ENCODE assay signal across 20 cellular contexts in the genomic region with DNA sequence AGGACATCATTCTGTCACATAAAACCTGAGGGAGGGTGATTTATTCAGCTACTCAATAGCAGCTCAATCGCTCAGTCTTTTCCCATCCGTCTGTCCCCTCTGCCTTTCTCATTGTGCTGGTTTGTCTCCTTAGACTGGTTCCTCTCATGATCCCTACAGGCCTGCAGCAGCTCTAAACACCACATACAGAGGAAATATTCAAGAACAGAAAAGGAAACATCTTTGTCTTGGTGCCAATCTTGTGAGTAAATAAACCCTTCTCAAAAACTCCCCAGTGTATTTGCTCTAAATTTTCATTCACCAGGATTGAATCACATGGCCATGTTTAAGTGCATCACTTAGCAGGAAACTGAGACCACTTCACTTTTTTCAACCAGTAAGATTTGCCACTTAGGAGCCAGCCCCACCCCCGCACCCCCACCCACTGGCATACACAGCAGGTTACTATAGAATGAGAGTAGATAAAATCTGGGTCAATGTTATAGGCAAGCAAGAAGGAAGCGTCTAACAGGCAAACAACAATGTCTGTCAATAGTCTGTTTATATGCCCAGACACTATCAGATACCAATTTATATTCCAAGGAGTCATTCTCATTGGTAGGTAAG.
DNase-seq lines count a peak whose midpoint lies in the region; ATAC-seq and TF ChIP-seq lines count a peak whose summit lies in the region.
"Had no signal": no experiment of that assay in that cellular context is flagged by ENCODE, and none has a peak within 500 bp of the region (broad histone marks: within the 10 kb centered on the region; RNA-seq: fewer than 3 reads in every experiment).

No MANE protein-coding gene starts in this region.

- ATAC-seq in T-helper 17 cell: no peak
- ATAC-seq in stimulated activated naive CD8-positive, alpha-beta T cell treated with anti-CD3 and anti-CD28 coated beads, Interleukin-15, amount 100 ng/mL, for 72 hours: no peak
- ATAC-seq: activated CD4-positive, CD25-positive, alpha-beta regulatory T cell treated with anti-CD3 and anti-CD28 coated beads, Interleukin-2, amount 50 U/mL, for 24 hours; activated T-cell treated with anti-CD3 and anti-CD28 coated beads, Interleukin-2, amount 50 U/mL, for 72 hours; left lung had no signal

- no peak overlapping the region for H3K4me3 Mint-ChIP-seq in T-helper 17 cell
- no peak overlapping the region for H3K4me3 Mint-ChIP-seq in stimulated activated naive CD8-positive, alpha-beta T cell treated with anti-CD3 and anti-CD28 coated beads, Interleukin-15, amount 100 ng/mL, for 72 hours
- H3K4me3 Mint-ChIP-seq: activated naive CD4-positive, alpha-beta T cell treated with anti-CD3 and anti-CD28 coated beads, Interleukin-2, amount 50 U/mL, for 24 hours; activated T-cell treated with anti-CD3 and anti-CD28 coated beads, Interleukin-2, amount 50 U/mL, for 72 hours; CD4-positive, alpha-beta memory T cell had no signal

- in situ Hi-C loops in mammary epithelial cell (cut with MboI; ENCODE audit: low sequenced_read_pairs in 2 of 2): no loop called here

- no TSS peak for BruUV-seq in mammary epithelial cell (replicated peaks; lab: Mats Ljungman, UMichigan)

- TF ChIP-seq CTCF in mammary epithelial cell (conservative IDR thresholded peaks at IDR 0.05 in 1 of 2, IDR thresholded peaks at IDR 0.05 in 1 of 2; ENCODE audit: extremely low read depth in 1 of 2, insufficient read depth in 1 of 2, low read depth in 1 of 2, low read length in 2 of 2): no peak

- peak overlapping the region; percentile 24 for H3K27ac ChIP-seq in mesodermal cell (ENCODE audit: low read depth, low read length, severe bottlenecking)
- no peak overlapping the region for H3K27ac ChIP-seq in mammary epithelial cell (ENCODE audit: insufficient read depth, low read depth, low read length)
- H3K27ac ChIP-seq: GM23248, KMS-11, left lung, right atrium auricular region, suprapubic skin had no signal

- CTCF ChIA-PET in mammary epithelial cell (lab: Charles Lee; ENCODE audit: low non-redundant PET): no interaction called here

- H3K27me3 Mint-ChIP-seq in T-helper 17 cell: no peaks in the 10 kb centered on the region
- no peaks in the 10 kb centered on the region for H3K27me3 Mint-ChIP-seq in stimulated activated naive CD8-positive, alpha-beta T cell treated with anti-CD3 and anti-CD28 coated beads, Interleukin-15, amount 100 ng/mL, for 72 hours
- H3K27me3 Mint-ChIP-seq: activated naive CD4-positive, alpha-beta T cell treated with anti-CD3 and anti-CD28 coated beads, Interleukin-2, amount 50 U/mL, for 24 hours had no signal

- no peaks in the 10 kb centered on the region for H3K36me3 Mint-ChIP-seq in T-helper 17 cell (ENCODE audit: low read depth)
- H3K36me3 Mint-ChIP-seq: activated naive CD4-positive, alpha-beta T cell treated with anti-CD3 and anti-CD28 coated beads, Interleukin-2, amount 50 U/mL, for 24 hours; CD4-positive, alpha-beta memory T cell had no signal

- dilution Hi-C loops in mammary epithelial cell (cut with HindIII; ENCODE audit: low sequenced_read_pairs): no loop called here

- DNase-seq in DMS79 (lab: John Stamatoyannopoulos, UW): peak; percentile 57
- peak; percentile 81 for DNase-seq in NCI-H128 (lab: John Stamatoyannopoulos, UW; ENCODE audit: unreplicated experiment)
- peak; percentile 87 for DNase-seq in NCI-H345 (lab: John Stamatoyannopoulos, UW)
- no peak for DNase-seq in T-helper 17 cell
- no peak for DNase-seq in stimulated activated naive CD8-positive, alpha-beta T cell treated with anti-CD3 and anti-CD28 coated beads, Interleukin-15, amount 100 ng/mL, for 72 hours
- DNase-seq in mammary epithelial cell: no peak
- DNase-seq: activated T-cell treated with anti-CD3 and anti-CD28 coated beads, Interleukin-2, amount 50 U/mL, for 72 hours; CD4-positive, alpha-beta memory T cell; GM23248; left lung; NK-92 treated with Interleukin-12 subunit alpha and Interleukin-12 subunit beta, amount 100 ng/mL, for 24 hours; nucleus accumbens; stimulated activated CD4-positive, alpha-beta T cell treated with anti-CD3 and anti-CD28 coated beads, Interleukin-12 subunit alpha, Interleukin-12 subunit beta, amount 100 ng/mL, for 4 hours; T1000 had no signal

- 52 to 57% methylated on average over 1 to 2 of the region's 4 CpGs for WGBS in mesodermal cell (ENCODE audit: insufficient coverage in 2 of 2), 2 experiments
- WGBS in mammary epithelial cell (ENCODE audit: low coverage, missing lambda C conversion rate): 75% methylated on average over 3 of the region's 4 CpGs

- H3K27ac Mint-ChIP-seq in T-helper 17 cell: no peak overlapping the region
- no peak overlapping the region for H3K27ac Mint-ChIP-seq in stimulated activated naive CD8-positive, alpha-beta T cell treated with anti-CD3 and anti-CD28 coated beads, Interleukin-15, amount 100 ng/mL, for 72 hours
- H3K27ac Mint-ChIP-seq: activated naive CD4-positive, alpha-beta T cell treated with anti-CD3 and anti-CD28 coated beads, Interleukin-2, amount 50 U/mL, for 24 hours; activated T-cell treated with anti-CD3 and anti-CD28 coated beads, Interleukin-2, amount 50 U/mL, for 72 hours; CD4-positive, alpha-beta memory T cell had no signal

- H3K36me3 ChIP-seq in mesodermal cell (ENCODE audit: control insufficient read depth, insufficient read depth, low read length) (no peaks in the 10 kb centered on the region), mammary epithelial cell (ENCODE audit: insufficient read depth, low read length) (no peaks in the 10 kb centered on the region)
- H3K36me3 ChIP-seq: left lung, right atrium auricular region, suprapubic skin had no signal

- H3K4me2 ChIP-seq in mammary epithelial cell (ENCODE audit: insufficient read depth, low read depth, low read length): no peak overlapping the region
- H3K4me2 ChIP-seq: KMS-11 had no signal

- H3K4me3 ChIP-seq in mesodermal cell (ENCODE audit: extremely low read depth, insufficient read depth, low read length, poor library complexity, severe bottlenecking) (no peak overlapping the region), mammary epithelial cell (replicated peaks in 1 of 3; ENCODE audit: insufficient read depth in 1 of 3, low read depth in 2 of 3, low read length in 3 of 3) (no peak overlapping the region)
- H3K4me3 ChIP-seq: GM23248, left lung, right atrium auricular region, suprapubic skin had no signal

- intact Hi-C loops in mammary epithelial cell (cut with micrococcal nuclease): no loop called here

- H3K9ac ChIP-seq in mammary epithelial cell (ENCODE audit: insufficient read depth, low read length): no peak overlapping the region
- H3K9ac ChIP-seq: GM23248, KMS-11 had no signal

- H3K9me3 ChIP-seq in mesodermal cell (ENCODE audit: control insufficient read depth, low read length): peaks cover 4% of the 10 kb centered on the region
- H3K9me3 ChIP-seq in T-helper 17 cell (ENCODE audit: control insufficient read depth, low read length, poor library complexity, severe bottlenecking): no peaks in the 10 kb centered on the region
- peaks cover 5% of the 10 kb centered on the region for H3K9me3 ChIP-seq in mammary epithelial cell (replicated peaks; ENCODE audit: insufficient read depth, low read length)
- H3K9me3 ChIP-seq: left lung, right atrium auricular region, suprapubic skin had no signal

- H3K4me1 ChIP-seq in mesodermal cell (ENCODE audit: control insufficient read depth, insufficient read depth, low read length, poor library complexity, severe bottlenecking): no peaks in the 10 kb centered on the region
- no peaks in the 10 kb centered on the region for H3K4me1 ChIP-seq in mammary epithelial cell (ENCODE audit: insufficient read depth, low read length)
- H3K4me1 ChIP-seq: left lung, right atrium auricular region, suprapubic skin had no signal

- H4K20me1 ChIP-seq in mammary epithelial cell (ENCODE audit: insufficient read depth, low read length): no peaks in the 10 kb centered on the region

- no peaks in the 10 kb centered on the region for H3K4me1 Mint-ChIP-seq in T-helper 17 cell
- H3K4me1 Mint-ChIP-seq in stimulated activated naive CD8-positive, alpha-beta T cell treated with anti-CD3 and anti-CD28 coated beads, Interleukin-15, amount 100 ng/mL, for 72 hours: no peaks in the 10 kb centered on the region
- H3K4me1 Mint-ChIP-seq: activated naive CD4-positive, alpha-beta T cell treated with anti-CD3 and anti-CD28 coated beads, Interleukin-2, amount 50 U/mL, for 24 hours; CD4-positive, alpha-beta memory T cell had no signal

- H3K27me3 ChIP-seq in mammary epithelial cell (ENCODE audit: insufficient read depth, low read length): no peaks in the 10 kb centered on the region
- H3K27me3 ChIP-seq: left lung, right atrium auricular region, suprapubic skin had no signal

- no peak overlapping the region for H2AFZ ChIP-seq in mammary epithelial cell (ENCODE audit: low read depth, low read length)
- H2AFZ ChIP-seq: GM23248 had no signal

- no peaks in the 10 kb centered on the region for H3K9me3 Mint-ChIP-seq in stimulated activated naive CD8-positive, alpha-beta T cell treated with anti-CD3 and anti-CD28 coated beads, Interleukin-15, amount 100 ng/mL, for 72 hours
- H3K9me3 Mint-ChIP-seq: activated naive CD4-positive, alpha-beta T cell treated with anti-CD3 and anti-CD28 coated beads, Interleukin-2, amount 50 U/mL, for 24 hours; activated T-cell treated with anti-CD3 and anti-CD28 coated beads, Interleukin-2, amount 50 U/mL, for 72 hours had no signal

- no peaks in the 10 kb centered on the region for H3K79me2 ChIP-seq in mammary epithelial cell (ENCODE audit: insufficient read depth, low read length)

Comparison
In these comparisons a context has a peak if more than half of its experiments do, and no peak if none do; other contexts are left out.
1. DNase-seq: peak in DMS79 (single experiment), NCI-H128 (single experiment) and NCI-H345 (single experiment); none in T-helper 17 cell (0 of 3), stimulated activated naive CD8-positive, alpha-beta T cell treated with anti-CD3 and anti-CD28 coated beads, Interleukin-15, amount 100 ng/mL, for 72 hours (0 of 2) and mammary epithelial cell (single experiment).